ENCODE assay signal across 8 cellular contexts in genomic region chr14:104677506-104678332, GRCh38. TPM values are rescaled to one million over a fixed set of nuclear protein-coding genes. Genes with fewer than 3 reads are reported as not detected.
DNase-seq lines count a peak whose midpoint lies in the region; ATAC-seq and TF ChIP-seq lines count a peak whose summit lies in the region.

No MANE protein-coding gene starts in this region.

- DNase-seq in DMS53 (lab: John Stamatoyannopoulos, UW): peak; percentile 85
- DNase-seq in NCI-H128 (lab: John Stamatoyannopoulos, UW; ENCODE audit: unreplicated experiment): peak; percentile 48
- peak; percentile 69 for DNase-seq in activated B cell treated with CpG ODN at 0.5 μM for 24 hours
- DNase-seq in cerebellar cortex (ENCODE audit: low spot score): peak; percentile 53
- DNase-seq in stimulated activated CD4-positive, alpha-beta T cell treated with anti-CD3 and anti-CD28 coated beads, Interleukin-1b, Interleukin-23, amount 100 ng/mL, for 24 hours (ENCODE audit: low read depth in 4 of 4, low spot score in 1 of 4): peak; percentile 49 to 75 (median 60)

- intact Hi-C loops in activated B cell treated with CpG ODN at 0.5 μM for 24 hours (cut with micrococcal nuclease): loop anchor here (1.0 to 2.0 kb wide), 4 partner anchors 12 to 75 kb away; no protein-coding TSS in a partner anchor

- POLR2A ChIA-PET in activated B cell treated with CpG ODN at 0.5 μM for 24 hours (lab: Charles Lee): interaction anchor here (0.6 to 6.9 kb wide), 8 partner anchors 9 to 31 kb away, joined by 3 to 182 read pairs (median 6); partner anchors contain the start of gene INF2

- peak; percentile 45 for ATAC-seq in GM21825 (IDR thresholded peaks at IDR 0.05; ENCODE audit: unreplicated experiment)
- ATAC-seq in activated B cell treated with CpG ODN at 0.5 μM for 24 hours (ENCODE audit: low read depth): peak; percentile 63
- no peak for ATAC-seq in HG03460 (IDR thresholded peaks at IDR 0.05; ENCODE audit: unreplicated experiment)

- no peaks in the 10 kb centered on the region for H3K27me3 Mint-ChIP-seq in activated B cell treated with CpG ODN at 0.5 μM for 24 hours

- peak overlapping the region; percentile 99 for H3K27ac ChIP-seq in layer of hippocampus (ENCODE audit: low read depth, low read length)

- H3K27me3 ChIP-seq in layer of hippocampus (ENCODE audit: control insufficient read depth, insufficient read depth, low read length): no peaks in the 10 kb centered on the region

- CTCF ChIA-PET in activated B cell treated with CpG ODN at 0.5 μM for 24 hours (lab: Charles Lee): interaction anchor here (1.0 to 1.6 kb wide), 6 partner anchors 12 to 31 kb away, joined by 3 to 10 read pairs (median 4); no protein-coding TSS in a partner anchor

- no peaks in the 10 kb centered on the region for H3K36me3 Mint-ChIP-seq in activated B cell treated with CpG ODN at 0.5 μM for 24 hours (ENCODE audit: low read depth)

- H3K9me3 Mint-ChIP-seq in activated B cell treated with CpG ODN at 0.5 μM for 24 hours: peaks cover 2% of the 10 kb centered on the region

- peaks cover 52% of the 10 kb centered on the region for H3K4me1 Mint-ChIP-seq in activated B cell treated with CpG ODN at 0.5 μM for 24 hours

- peak overlapping the region; percentile 80 for H3K27ac Mint-ChIP-seq in activated B cell treated with CpG ODN at 0.5 μM for 24 hours

- TF ChIP-seq CTCF in activated B cell treated with CpG ODN at 0.5 μM for 24 hours (IDR thresholded peaks at IDR 0.05): no peak

- peak overlapping the region; percentile 81 for H3K4me3 Mint-ChIP-seq in activated B cell treated with CpG ODN at 0.5 μM for 24 hours

RNA-seq across cellular contexts. Expression of gene INF2, which starts 11.7 kb away (rescaled TPM):
- 38.6 and 47.2 TPM in 2 replicates for total RNA-seq in activated B cell treated with CpG ODN at 0.5 μM for 24 hours

RNA-seq across cellular contexts. Expression of gene ADSS1, which starts 46.3 kb away (rescaled TPM):
- 0.18 and 0.39 TPM in 2 replicates for total RNA-seq in activated B cell treated with CpG ODN at 0.5 μM for 24 hours
